Comparison of ENCODE assay signal across 8 cellular contexts in the genomic region with DNA sequence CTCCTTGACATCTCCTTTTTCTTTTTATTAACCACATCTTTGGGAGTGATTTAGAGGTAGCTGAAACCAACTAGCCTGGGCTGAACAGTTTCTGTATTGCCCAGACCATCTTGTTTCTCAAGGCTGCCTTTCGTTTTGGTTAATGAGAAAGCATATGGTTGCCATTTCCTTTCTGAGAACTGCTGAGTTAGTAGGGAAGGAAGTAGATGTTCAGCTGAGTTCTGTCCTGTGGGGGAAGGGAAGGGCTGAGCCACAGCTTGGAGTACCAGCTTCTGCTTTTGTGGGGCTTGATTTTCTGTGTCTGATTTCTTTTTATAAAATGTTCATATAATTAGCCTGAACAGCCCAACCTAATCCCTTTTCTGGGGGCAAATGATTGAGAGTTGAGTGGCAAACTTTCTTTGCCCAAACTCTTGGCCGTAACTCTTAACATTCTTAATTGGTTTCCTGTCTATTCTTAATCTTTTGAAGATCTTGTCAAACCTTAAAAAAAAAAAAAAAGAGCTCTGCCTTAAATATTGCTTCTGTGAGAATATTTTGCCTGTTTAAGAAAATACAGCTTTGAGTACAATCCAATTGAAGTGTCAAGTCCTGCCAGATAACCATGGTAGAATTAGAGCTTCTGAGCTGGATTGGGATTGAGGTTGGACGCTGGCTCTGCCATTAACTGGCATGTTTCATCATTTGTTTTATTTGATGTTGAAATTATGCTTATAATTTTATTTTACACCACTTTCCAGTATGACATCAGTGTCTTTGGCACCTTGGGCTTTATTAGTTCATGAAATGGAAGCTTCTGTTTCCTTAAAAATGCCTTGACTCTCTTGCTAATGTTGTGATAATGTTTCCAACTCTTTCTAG. TPM values are rescaled to one million over a fixed set of nuclear protein-coding genes. Genes with fewer than 3 reads are reported as not detected.
DNase-seq lines count a peak whose midpoint lies in the region; ATAC-seq and TF ChIP-seq lines count a peak whose summit lies in the region.

No MANE protein-coding gene starts in this region.

- 74% methylated on average over 3 of the region's 3 CpGs for WGBS in smooth muscle cell (ENCODE audit: low lambda C conversion rate)

- H3K4me3 Mint-ChIP-seq in Caco-2 (ENCODE audit: unreplicated experiment) (peak overlapping the region; percentile 99), IgD-negative memory B cell (peak overlapping the region; percentile 94 to 100 (median 98))
- H3K4me3 Mint-ChIP-seq in activated CD4-positive, alpha-beta memory T cell treated with anti-CD3 and anti-CD28 coated beads for 36 hours, result peak overlapping the region; percentile 96

- H3K27me3 Mint-ChIP-seq in Caco-2 (ENCODE audit: insufficient read depth, unreplicated experiment) (no peaks in the 10 kb centered on the region), IgD-negative memory B cell (no peaks in the 10 kb centered on the region)
- H3K27me3 Mint-ChIP-seq in activated CD4-positive, alpha-beta memory T cell treated with anti-CD3 and anti-CD28 coated beads for 36 hours, result peaks cover 2% of the 10 kb centered on the region

- peak; percentile 58 for ATAC-seq in GM21447 (IDR thresholded peaks at IDR 0.05; ENCODE audit: unreplicated experiment)

- CTCF ChIA-PET in Caco-2 (lab: Charles Lee), result interaction anchor here (0.6 to 1.1 kb wide), 2 partner anchors 109 to 110 kb away, joined by 3 to 4 read pairs; no protein-coding TSS in a partner anchor
- CTCF ChIA-PET in activated CD4-positive, alpha-beta memory T cell treated with anti-CD3 and anti-CD28 coated beads for 36 hours (lab: Charles Lee), result interaction anchor here (0.6 to 2.7 kb wide), 12 partner anchors 11 to 627 kb away, joined by 3 to 13 read pairs (median 3); no protein-coding TSS in a partner anchor

- peak overlapping the region; percentile 99 for H3K27ac Mint-ChIP-seq in Caco-2 (ENCODE audit: unreplicated experiment)
- H3K27ac Mint-ChIP-seq in IgD-negative memory B cell, result peak overlapping the region; percentile 99
- peak overlapping the region; percentile 99 for H3K27ac Mint-ChIP-seq in activated CD4-positive, alpha-beta memory T cell treated with anti-CD3 and anti-CD28 coated beads for 36 hours

- H3K36me3 ChIP-seq in Caco-2 (ENCODE audit: control insufficient read depth, insufficient read depth, low read length) (no peaks in the 10 kb centered on the region), fibroblast of lung (ENCODE audit: control insufficient read depth, insufficient read depth, low read length) (no peaks in the 10 kb centered on the region), smooth muscle cell (ENCODE audit: low read depth) (no peaks in the 10 kb centered on the region)

- peaks cover 36% of the 10 kb centered on the region for H3K36me3 Mint-ChIP-seq in Caco-2 (ENCODE audit: insufficient read depth, unreplicated experiment)
- H3K36me3 Mint-ChIP-seq in IgD-negative memory B cell, result no peaks in the 10 kb centered on the region
- H3K36me3 Mint-ChIP-seq in activated CD4-positive, alpha-beta memory T cell treated with anti-CD3 and anti-CD28 coated beads for 36 hours, result peaks cover 22% of the 10 kb centered on the region

- H3K4me1 ChIP-seq in Caco-2 (peaks cover 20% of the 10 kb centered on the region), fibroblast of lung (ENCODE audit: control insufficient read depth, extremely low read depth, insufficient read depth, low read length) (peaks cover 4% of the 10 kb centered on the region), smooth muscle cell (ENCODE audit: low read depth) (peaks cover 6% of the 10 kb centered on the region)

- no TSS peak for BruUV-seq in Caco-2 (replicated peaks; lab: Mats Ljungman, UMichigan)

- no peak for DNase-seq in Caco-2
- DNase-seq in activated CD4-positive, alpha-beta memory T cell treated with anti-CD3 and anti-CD28 coated beads for 36 hours, result peak; percentile 74
- no peak for DNase-seq in fibroblast of lung (ENCODE audit: low read depth in 2 of 2)
- no peak for DNase-seq in smooth muscle cell (lab: John Stamatoyannopoulos, UW; ENCODE audit: unreplicated experiment)
- DNase-seq in NCI-H526 (lab: John Stamatoyannopoulos, UW), result no peak
- no peak for DNase-seq in NCI-H1694 (lab: John Stamatoyannopoulos, UW)

- POLR2A ChIA-PET in Caco-2 (lab: Charles Lee), result interaction anchor here (0.9 to 3.2 kb wide), 4 partner anchors 12 to 110 kb away, joined by 3 to 74 read pairs (median 6); no protein-coding TSS in a partner anchor
- POLR2A ChIA-PET in activated CD4-positive, alpha-beta memory T cell treated with anti-CD3 and anti-CD28 coated beads for 36 hours (lab: Charles Lee), result interaction anchor here (0.6 to 4.2 kb wide), 19 partner anchors 9 to 106 kb away, joined by 3 to 62 read pairs (median 4); no protein-coding TSS in a partner anchor

- H2AFZ ChIP-seq in fibroblast of lung (ENCODE audit: low read length) (peak overlapping the region; percentile 58), smooth muscle cell (ENCODE audit: low read depth) (peak overlapping the region; percentile 56)

- H3K4me1 Mint-ChIP-seq in Caco-2 (ENCODE audit: low read depth, unreplicated experiment) (peaks cover 5% of the 10 kb centered on the region), IgD-negative memory B cell (peaks cover 28 to 33% (median 31%) of the 10 kb centered on the region in 3 donors)
- peaks cover 31% of the 10 kb centered on the region for H3K4me1 Mint-ChIP-seq in activated CD4-positive, alpha-beta memory T cell treated with anti-CD3 and anti-CD28 coated beads for 36 hours (ENCODE audit: low read depth)

- H3K9me3 ChIP-seq in Caco-2, result no peaks in the 10 kb centered on the region
- no peaks in the 10 kb centered on the region for H3K9me3 ChIP-seq in fibroblast of lung (ENCODE audit: control insufficient read depth, insufficient read depth, low read depth, low read length)
- H3K9me3 ChIP-seq in smooth muscle cell (replicated peaks; ENCODE audit: low read depth), result no peaks in the 10 kb centered on the region

- H3K4me2 ChIP-seq in fibroblast of lung (ENCODE audit: extremely low read depth, insufficient read depth, low read length) (no peak overlapping the region), smooth muscle cell (peak overlapping the region; percentile 91)

- H3K4me3 ChIP-seq in Caco-2 (ENCODE audit: low read depth, low read length), result no peak overlapping the region
- no peak overlapping the region for H3K4me3 ChIP-seq in fibroblast of lung (replicated peaks in 1 of 4; ENCODE audit: control extremely low read depth in 1 of 4, insufficient read depth in 1 of 4, low read depth in 3 of 4, low read length in 4 of 4)
- no peak overlapping the region for H3K4me3 ChIP-seq in smooth muscle cell

- H3K79me2 ChIP-seq in fibroblast of lung (ENCODE audit: control insufficient read depth, insufficient read depth, low read length) (peaks cover 29% of the 10 kb centered on the region), smooth muscle cell (ENCODE audit: low read depth) (peaks cover 18% of the 10 kb centered on the region)

- no peaks in the 10 kb centered on the region for H4K20me1 ChIP-seq in fibroblast of lung (ENCODE audit: control insufficient read depth, extremely low read depth, insufficient read depth, low read length)
- H4K20me1 ChIP-seq in smooth muscle cell (ENCODE audit: low read depth), result no peaks in the 10 kb centered on the region

- intact Hi-C loops in Caco-2 (cut with micrococcal nuclease; ENCODE audit: unreplicated experiment), result no loop called here
- intact Hi-C loops in activated CD4-positive, alpha-beta memory T cell treated with anti-CD3 and anti-CD28 coated beads for 36 hours (cut with micrococcal nuclease), result loop anchor here (1.0 to 5.0 kb wide), 4 partner anchors 10 to 1894 kb away; partner anchors contain the start of genes MFSD6, ORMDL1 and PMS1

- no peaks in the 10 kb centered on the region; the same call in 1 of the 2 replicates for H3K27me3 ChIP-seq in Caco-2 (replicated peaks; ENCODE audit: control insufficient read depth, insufficient read depth, low read length)
- no peaks in the 10 kb centered on the region for H3K27me3 ChIP-seq in fibroblast of lung (ENCODE audit: control insufficient read depth, insufficient read depth, low read length)
- no peaks in the 10 kb centered on the region for H3K27me3 ChIP-seq in smooth muscle cell (ENCODE audit: low read depth)

- H3K27ac ChIP-seq in fibroblast of lung (ENCODE audit: insufficient read depth, low read length) (no peak overlapping the region), smooth muscle cell (ENCODE audit: low read depth) (peak overlapping the region; percentile 99)

- no peaks in the 10 kb centered on the region for H3F3A ChIP-seq in smooth muscle cell (ENCODE audit: low read depth)

- H3K9me3 Mint-ChIP-seq in Caco-2 (ENCODE audit: unreplicated experiment) (no peaks in the 10 kb centered on the region), IgD-negative memory B cell (no peaks in the 10 kb centered on the region)
- no peaks in the 10 kb centered on the region for H3K9me3 Mint-ChIP-seq in activated CD4-positive, alpha-beta memory T cell treated with anti-CD3 and anti-CD28 coated beads for 36 hours

- TF ChIP-seq CTCF in Caco-2 (IDR thresholded peaks at IDR 0.05; ENCODE audit: insufficient read depth in 1 of 2, low read depth in 1 of 2, low read length in 1 of 2, severe bottlenecking in 1 of 2, unreplicated experiment in 1 of 2), result no peak
- no peak for TF ChIP-seq CTCF in fibroblast of lung (conservative IDR thresholded peaks at IDR 0.05 in 1 of 2, IDR thresholded peaks at IDR 0.05 in 1 of 2; ENCODE audit: low read depth in 1 of 2, low read length in 2 of 2)
- no peak for TF ChIP-seq CTCF in smooth muscle cell (IDR thresholded peaks at IDR 0.05; ENCODE audit: borderline replicate concordance, insufficient read depth, poor library complexity, severe bottlenecking)

- H3K9ac ChIP-seq in fibroblast of lung (ENCODE audit: insufficient read depth, low read length) (no peak overlapping the region), smooth muscle cell (ENCODE audit: low read depth) (no peak overlapping the region)

RNA-seq across cellular contexts. Expression of gene NABP1, which starts 1.9 kb away (rescaled TPM):
- total RNA-seq in Caco-2 (2022) (89.8 and 91.4 TPM in 2 replicates), fibroblast of lung (77.8 and 117 TPM in 2 replicates), smooth muscle cell (38.3 and 44.9 TPM in 2 replicates)
- polyA plus RNA-seq in IgD-negative memory B cell (12.4 TPM), fibroblast of lung (64.2 and 123 TPM in 2 replicates), smooth muscle cell (7.8 and 20.4 TPM in 2 replicates)
- total RNA-seq in activated CD4-positive, alpha-beta memory T cell treated with anti-CD3 and anti-CD28 coated beads for 36 hours, result 10 to 100 TPM; 65.1 to 65.4 TPM
- 57.6 and 87.3 TPM in 2 replicates for polyA plus RNA-seq in fibroblast of lung (2012)
- polyA minus RNA-seq in fibroblast of lung (ENCODE audit: low replicate concordance), result 8.3 and 18.8 TPM in 2 replicates
